8 cellular contexts compared by ENCODE assay signal in the genomic region with DNA sequence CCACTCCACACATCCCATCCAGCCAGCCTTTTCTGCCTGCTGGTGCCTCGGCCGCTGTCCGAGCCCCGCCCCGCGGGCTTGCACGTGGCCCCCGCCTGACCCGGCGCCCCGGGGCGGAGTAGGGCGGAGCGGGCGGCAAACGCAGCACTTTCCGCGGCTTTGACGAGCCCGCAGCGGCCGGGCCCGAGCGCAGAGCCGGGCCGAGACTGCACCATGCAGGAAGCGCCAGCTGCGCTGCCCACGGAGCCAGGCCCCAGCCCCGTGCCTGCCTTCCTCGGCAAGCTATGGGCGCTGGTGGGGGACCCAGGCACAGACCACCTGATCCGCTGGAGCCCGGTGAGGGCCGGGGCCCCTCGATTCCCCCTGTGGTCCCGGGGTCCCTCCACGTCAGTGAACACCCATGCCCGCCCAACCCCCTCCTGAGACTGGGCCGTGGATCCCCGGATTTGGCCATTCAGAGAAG. TPM values are rescaled to one million over a fixed set of nuclear protein-coding genes. Genes with fewer than 3 reads are reported as not detected.
DNase-seq lines count a peak whose midpoint lies in the region; ATAC-seq, FAIRE-seq and TF ChIP-seq lines count a peak whose summit lies in the region.

A gene with protein sequence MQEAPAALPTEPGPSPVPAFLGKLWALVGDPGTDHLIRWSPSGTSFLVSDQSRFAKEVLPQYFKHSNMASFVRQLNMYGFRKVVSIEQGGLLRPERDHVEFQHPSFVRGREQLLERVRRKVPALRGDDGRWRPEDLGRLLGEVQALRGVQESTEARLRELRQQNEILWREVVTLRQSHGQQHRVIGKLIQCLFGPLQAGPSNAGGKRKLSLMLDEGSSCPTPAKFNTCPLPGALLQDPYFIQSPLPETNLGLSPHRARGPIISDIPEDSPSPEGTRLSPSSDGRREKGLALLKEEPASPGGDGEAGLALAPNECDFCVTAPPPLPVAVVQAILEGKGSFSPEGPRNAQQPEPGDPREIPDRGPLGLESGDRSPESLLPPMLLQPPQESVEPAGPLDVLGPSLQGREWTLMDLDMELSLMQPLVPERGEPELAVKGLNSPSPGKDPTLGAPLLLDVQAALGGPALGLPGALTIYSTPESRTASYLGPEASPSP (plus strand): TSS at position 147 of the 463 bp plus-strand sequence. CDS start 67 bp downstream, at position 214.

- TF ChIP-seq CTCF in astrocyte (IDR thresholded peaks at IDR 0.05; ENCODE audit: insufficient read depth, low read depth, low read length) (no peak), spleen (IDR thresholded peaks at IDR 0.05 in 8 of 11, conservative IDR thresholded peaks at IDR 0.05 in 3 of 11) (no peak)

- H3K4me3 ChIP-seq in astrocyte (ENCODE audit: insufficient read depth, low read depth, low read length), result peak within 1 kb of the TSS; percentile 48
- H3K4me3 ChIP-seq in spleen, result peak within 1 kb of the TSS; percentile 14 to 67 (median 36)

- no peaks in the 10 kb centered on the region for H3K36me3 ChIP-seq in astrocyte (ENCODE audit: insufficient read depth, low read length)
- H3K36me3 ChIP-seq in spleen, result no peaks in the 10 kb centered on the region

- peaks cover 53% of the 10 kb centered on the region for H3K27me3 Mint-ChIP-seq in astrocyte (ENCODE audit: low read depth, unreplicated experiment)
- peaks cover 14 to 34% (median 25%) of the 10 kb centered on the region in 3 donors for H3K27me3 Mint-ChIP-seq in immature natural killer cell (ENCODE audit: low read depth in 3 of 3)

- H3K9me3 ChIP-seq in astrocyte (ENCODE audit: insufficient read depth, low read depth, low read length), result no peaks in the 10 kb centered on the region
- no peaks in the 10 kb centered on the region for H3K9me3 ChIP-seq in spleen

- intact Hi-C loops in spleen (cut with DNase I; ENCODE audit: low total_unique reads), result no loop called here

- WGBS in spleen, 5 donors, result 1 to 3% (median 2%) methylated on average over 6 to 41 of the region's 41 CpGs

- DNase-seq in AG08395 (ENCODE audit: low spot score) (peak; percentile 47), HK-2 (ENCODE audit: unreplicated experiment) (peak; percentile 66), astrocyte (ENCODE audit: low read depth) (no peak), immature natural killer cell (no peak), spleen (peak; percentile 84), Kasumi-1 (lab: John Stamatoyannopoulos, UW) (no peak)

- TF ChIP-seq POLR2A in spleen (IDR thresholded peaks at IDR 0.05), result no peak

- H3K27me3 ChIP-seq in astrocyte (ENCODE audit: insufficient read depth, low read length) (peaks cover 68% of the 10 kb centered on the region), spleen (replicated peaks in 1 of 7) (peaks cover 4 to 89% (median 73%) of the 10 kb centered on the region in 7 donors)

- no peak within 1 kb of the TSS for H3K9ac ChIP-seq in astrocyte (ENCODE audit: low read length)

- H3K4me1 ChIP-seq in astrocyte (ENCODE audit: insufficient read depth, low read length) (peaks cover 25% of the 10 kb centered on the region), spleen (peaks cover 44 to 76% (median 64%) of the 10 kb centered on the region in 6 donors)

- H3K79me2 ChIP-seq in astrocyte (ENCODE audit: insufficient read depth, low read length), result no peaks in the 10 kb centered on the region

- H3K9me3 Mint-ChIP-seq in astrocyte (ENCODE audit: unreplicated experiment) (peaks cover 15% of the 10 kb centered on the region), immature natural killer cell (peaks cover 0 to 4% (median 0%) of the 10 kb centered on the region in 6 donors)

- peaks cover 31% of the 10 kb centered on the region for H4K20me1 ChIP-seq in astrocyte (ENCODE audit: insufficient read depth, low read length)

- no peak for FAIRE-seq in astrocyte (lab: Jason Lieb, UNC)

- H3K27ac ChIP-seq in astrocyte (ENCODE audit: low read depth, low read length) (no peak within 1 kb of the TSS), spleen (no peak within 1 kb of the TSS)

- H3K4me1 Mint-ChIP-seq in astrocyte (ENCODE audit: low read depth, unreplicated experiment) (peaks cover 3% of the 10 kb centered on the region), immature natural killer cell (peaks cover 19 to 30% of the 10 kb centered on the region in 2 donors)

- H3K4me3 Mint-ChIP-seq in astrocyte (ENCODE audit: unreplicated experiment), result no peak within 1 kb of the TSS
- H3K4me3 Mint-ChIP-seq in immature natural killer cell, result peak within 1 kb of the TSS in 4 of 5 donors; percentile 38 to 59 (median 48)

- ATAC-seq in HG03442 (IDR thresholded peaks at IDR 0.05; ENCODE audit: unreplicated experiment), result no peak
- ATAC-seq in HG02973 (IDR thresholded peaks at IDR 0.05; ENCODE audit: unreplicated experiment), result no peak

- H3K4me2 ChIP-seq in astrocyte (ENCODE audit: low read length), result peak within 1 kb of the TSS; percentile 81

- H2AFZ ChIP-seq in astrocyte (ENCODE audit: low read depth, low read length), result peak within 1 kb of the TSS; percentile 16

- H3K36me3 Mint-ChIP-seq in astrocyte (ENCODE audit: low read depth, unreplicated experiment), result peaks cover 2% of the 10 kb centered on the region
- H3K36me3 Mint-ChIP-seq in immature natural killer cell, result no peaks in the 10 kb centered on the region

- peak within 1 kb of the TSS; percentile 41 for H3K27ac Mint-ChIP-seq in astrocyte (ENCODE audit: unreplicated experiment)
- H3K27ac Mint-ChIP-seq in immature natural killer cell, result no peak within 1 kb of the TSS

RNA-seq across cellular contexts. Expression of the gene that starts here (rescaled TPM):
- total RNA-seq in astrocyte (4.4 and 4.5 TPM in 2 replicates), spleen (10 to 100 TPM; 11.5 to 43.7 (median 23.3) TPM)
- polyA plus RNA-seq in immature natural killer cell (not detected), spleen (10 to 100 TPM; 16.1 to 24.0 (median 16.7) TPM)

Comparison
In these comparisons a context has a peak if more than half of its experiments do, and no peak if none do; other contexts are left out.
1. RNA of the gene that starts here (polyA plus RNA-seq): 16.1 to 24.0 TPM in spleen; not detected in immature natural killer cell; every median in the first group is over 10 times any median in the second.
2. DNase-seq: peak in AG08395 (single experiment), HK-2 (single experiment) and spleen (single experiment); none in astrocyte (single experiment), immature natural killer cell (0 of 3) and Kasumi-1 (0 of 2).